In the genomic region with DNA sequence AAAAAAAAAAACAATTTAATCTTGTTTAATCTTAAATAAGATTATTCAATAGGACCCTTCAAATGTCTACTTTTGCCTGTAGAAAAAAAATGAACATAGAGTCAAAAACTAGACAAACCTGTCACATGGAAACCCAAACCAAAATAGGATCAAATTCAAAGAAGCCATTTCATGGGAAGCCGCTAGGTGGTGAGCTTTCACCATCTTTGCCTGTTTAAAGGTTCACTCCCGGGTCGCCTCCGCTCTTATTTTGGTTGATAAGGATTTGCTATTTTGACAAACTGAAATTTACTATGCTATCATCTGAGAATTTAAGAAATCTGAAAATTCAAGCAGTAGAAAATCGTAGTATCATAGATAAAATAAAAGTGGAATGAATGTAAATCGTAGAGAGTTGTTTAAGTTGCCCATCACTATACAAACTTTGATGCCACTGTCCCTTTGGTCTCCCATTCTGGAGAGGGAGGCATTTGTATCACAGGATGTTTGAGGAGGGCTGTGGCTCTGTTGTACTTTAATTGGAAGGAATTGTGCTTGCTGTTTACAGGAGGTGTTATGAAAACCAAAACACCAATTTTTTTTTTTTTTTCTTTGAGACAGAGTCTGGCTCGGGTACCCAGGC, we compare ENCODE assay signal across 8 cellular contexts. TPM values are rescaled to one million over a fixed set of nuclear protein-coding genes. Genes with fewer than 3 reads are reported as not detected.
DNase-seq lines count a peak whose midpoint lies in the region; ATAC-seq, FAIRE-seq and TF ChIP-seq lines count a peak whose summit lies in the region.

No MANE protein-coding gene starts in this region.

- no peaks in the 10 kb centered on the region for H3K79me2 ChIP-seq in GM12878 (ENCODE audit: control insufficient read depth, insufficient read depth, low read length)

- intact Hi-C loops in GM12878 (cut with micrococcal nuclease; ENCODE audit: unreplicated experiment): loop anchor here (2.0 to 5.0 kb wide), 2 partner anchors 364 to 661 kb away; no protein-coding TSS in a partner anchor

- H3K4me3 ChIP-seq in GM12878: no peak overlapping the region

- H2AFZ ChIP-seq in GM12878 (ENCODE audit: control insufficient read depth, low read depth, low read length): no peak overlapping the region

- peak; percentile 70 to 89 (median 83) for TF ChIP-seq CTCF in GM12878 (IDR thresholded peaks at IDR 0.05 in 2 of 3, conservative IDR thresholded peaks at IDR 0.05 in 1 of 3; ENCODE audit: control insufficient read depth in 2 of 3, extremely low read depth in 1 of 3, insufficient read depth in 1 of 3, low read depth in 3 of 3, low read length in 3 of 3)

- TF ChIP-seq POLR2A in GM12878 (IDR thresholded peaks at IDR 0.05; ENCODE audit: low read depth, low read length): no peak

- BruUV-seq in GM12878 (replicated peaks; lab: Mats Ljungman, UMichigan): no TSS peak

- H3K27me3 ChIP-seq in GM12878 (replicated peaks in 1 of 2; ENCODE audit: control insufficient read depth in 2 of 2, insufficient read depth in 2 of 2, low read length in 1 of 2): peaks cover 0 to 2% of the 10 kb centered on the region in 2 experiments; a peak in 1 of 4 replicates

- H3K4me2 ChIP-seq in GM12878 (ENCODE audit: control insufficient read depth, insufficient read depth): no peak overlapping the region

- peak; percentile 61 for ATAC-seq in GM18861 (IDR thresholded peaks at IDR 0.05; ENCODE audit: unreplicated experiment)
- peak; percentile 84 for ATAC-seq in GM12878

- CTCF ChIA-PET in GM12878 (lab: Yijun Ruan, JAX): interaction anchor here (0.6 to 4.9 kb wide), 10 partner anchors 24 to 688 kb away, joined by 3 to 32 read pairs (median 3); no protein-coding TSS in a partner anchor

- DNase-seq in CMK (ENCODE audit: low read depth) (peak; percentile 14), HK-2 (ENCODE audit: unreplicated experiment) (peak; percentile 49), NCI-H748 treated with DMSO at 0.1 percent for 48 hours (lab: John Stamatoyannopoulos, UW) (peak; percentile 92), GM12878 (ENCODE audit: low read depth, low spot score) (no peak), superior temporal gyrus (ENCODE audit: extremely low spot score) (peak; percentile 86), mesenteric fat pad (ENCODE audit: low spot score) (no peak)

- H3K27ac ChIP-seq in GM12878 (ENCODE audit: control insufficient read depth, insufficient read depth): no peak overlapping the region

- H3K9ac ChIP-seq in GM12878 (ENCODE audit: control insufficient read depth, insufficient read depth, low read length): no peak overlapping the region

- FAIRE-seq in GM12878 (lab: Jason Lieb, UNC) (peak; percentile 90), islet of Langerhans (lab: Jason Lieb, UNC) (peak; percentile 97)

- in situ Hi-C loops in GM12878 (cut with MboI): loop anchor here (5.0 to 25.0 kb wide), 3 partner anchors 294 to 659 kb away; no protein-coding TSS in a partner anchor

- TF ChIP-seq RAD21 in GM12878 (IDR thresholded peaks at IDR 0.05; ENCODE audit: insufficient read depth, low read depth, low read length): peak; percentile 97

- no peaks in the 10 kb centered on the region for H3K4me1 ChIP-seq in GM12878 (ENCODE audit: control insufficient read depth, insufficient read depth, low read length)

- no peak for TF ChIP-seq EP300 in GM12878 (IDR thresholded peaks at IDR 0.05; ENCODE audit: borderline replicate concordance in 1 of 2, control insufficient read depth in 1 of 2, low read depth in 2 of 2, low read length in 2 of 2)

- RAD21 ChIA-PET in GM12878 (lab: Charles Lee; ENCODE audit: unreplicated experiment): interaction anchor here (0.7 to 1.8 kb wide), 2 partner anchors 77 to 661 kb away, joined by 3 to 8 read pairs; no protein-coding TSS in a partner anchor

- WGBS in GM12878 (ENCODE audit: insufficient coverage, insufficient replicate concordance, low lambda C conversion rate, missing lambda C conversion rate): 10% methylated on average over 7 of the region's 7 CpGs

- POLR2A ChIA-PET in GM12878 (lab: Charles Lee): no interaction called here

- no peaks in the 10 kb centered on the region for H3K36me3 ChIP-seq in GM12878 (ENCODE audit: control insufficient read depth in 2 of 2, insufficient read depth in 2 of 2, low read length in 1 of 2)

- H4K20me1 ChIP-seq in GM12878 (ENCODE audit: control insufficient read depth, insufficient read depth): no peaks in the 10 kb centered on the region

- SMC1A ChIA-PET in GM12878 (lab: Charles Lee; ENCODE audit: uncharacterized antibody, unreplicated experiment): interaction anchor here (0.6 to 2.7 kb wide), 9 partner anchors 17 to 662 kb away, joined by 3 to 8 read pairs (median 5); no protein-coding TSS in a partner anchor

- H3K9me3 ChIP-seq in GM12878 (replicated peaks; ENCODE audit: control insufficient read depth, insufficient read depth, low read length): no peaks in the 10 kb centered on the region

TF ChIP-seq in GM12878, 131 proteins besides CTCF, POLR2A, EP300 and RAD21:
- TF ChIP-seq SMC3 (IDR thresholded peaks at IDR 0.05; ENCODE audit: borderline replicate concordance, low read length): peak; percentile 87
- TF ChIP-seq YY1 (IDR thresholded peaks at IDR 0.05; ENCODE audit: low read depth, low read length): 0 out of 2 replicates have a peak, but pooled peaks have one; percentile 50
- 0 out of 2 replicates have a peak, but pooled peaks have one; percentile 15 for TF ChIP-seq IRF4 (IDR thresholded peaks at IDR 0.05; ENCODE audit: low read depth, low read length)
- TF ChIP-seq, protein P1, sequence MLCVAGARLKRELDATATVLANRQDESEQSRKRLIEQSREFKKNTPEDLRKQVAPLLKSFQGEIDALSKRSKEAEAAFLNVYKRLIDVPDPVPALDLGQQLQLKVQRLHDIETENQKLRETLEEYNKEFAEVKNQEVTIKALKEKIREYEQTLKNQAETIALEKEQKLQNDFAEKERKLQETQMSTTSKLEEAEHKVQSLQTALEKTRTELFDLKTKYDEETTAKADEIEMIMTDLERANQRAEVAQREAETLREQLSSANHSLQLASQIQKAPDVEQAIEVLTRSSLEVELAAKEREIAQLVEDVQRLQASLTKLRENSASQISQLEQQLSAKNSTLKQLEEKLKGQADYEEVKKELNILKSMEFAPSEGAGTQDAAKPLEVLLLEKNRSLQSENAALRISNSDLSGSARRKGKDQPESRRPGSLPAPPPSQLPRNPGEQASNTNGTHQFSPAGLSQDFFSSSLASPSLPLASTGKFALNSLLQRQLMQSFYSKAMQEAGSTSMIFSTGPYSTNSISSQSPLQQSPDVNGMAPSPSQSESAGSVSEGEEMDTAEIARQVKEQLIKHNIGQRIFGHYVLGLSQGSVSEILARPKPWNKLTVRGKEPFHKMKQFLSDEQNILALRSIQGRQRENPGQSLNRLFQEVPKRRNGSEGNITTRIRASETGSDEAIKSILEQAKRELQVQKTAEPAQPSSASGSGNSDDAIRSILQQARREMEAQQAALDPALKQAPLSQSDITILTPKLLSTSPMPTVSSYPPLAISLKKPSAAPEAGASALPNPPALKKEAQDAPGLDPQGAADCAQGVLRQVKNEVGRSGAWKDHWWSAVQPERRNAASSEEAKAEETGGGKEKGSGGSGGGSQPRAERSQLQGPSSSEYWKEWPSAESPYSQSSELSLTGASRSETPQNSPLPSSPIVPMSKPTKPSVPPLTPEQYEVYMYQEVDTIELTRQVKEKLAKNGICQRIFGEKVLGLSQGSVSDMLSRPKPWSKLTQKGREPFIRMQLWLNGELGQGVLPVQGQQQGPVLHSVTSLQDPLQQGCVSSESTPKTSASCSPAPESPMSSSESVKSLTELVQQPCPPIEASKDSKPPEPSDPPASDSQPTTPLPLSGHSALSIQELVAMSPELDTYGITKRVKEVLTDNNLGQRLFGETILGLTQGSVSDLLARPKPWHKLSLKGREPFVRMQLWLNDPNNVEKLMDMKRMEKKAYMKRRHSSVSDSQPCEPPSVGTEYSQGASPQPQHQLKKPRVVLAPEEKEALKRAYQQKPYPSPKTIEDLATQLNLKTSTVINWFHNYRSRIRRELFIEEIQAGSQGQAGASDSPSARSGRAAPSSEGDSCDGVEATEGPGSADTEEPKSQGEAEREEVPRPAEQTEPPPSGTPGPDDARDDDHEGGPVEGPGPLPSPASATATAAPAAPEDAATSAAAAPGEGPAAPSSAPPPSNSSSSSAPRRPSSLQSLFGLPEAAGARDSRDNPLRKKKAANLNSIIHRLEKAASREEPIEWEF (IDR thresholded peaks at IDR 0.05; ENCODE audit: insufficient replicate concordance, low read depth, low read length): no peak
- TF ChIP-seq, protein P2, sequence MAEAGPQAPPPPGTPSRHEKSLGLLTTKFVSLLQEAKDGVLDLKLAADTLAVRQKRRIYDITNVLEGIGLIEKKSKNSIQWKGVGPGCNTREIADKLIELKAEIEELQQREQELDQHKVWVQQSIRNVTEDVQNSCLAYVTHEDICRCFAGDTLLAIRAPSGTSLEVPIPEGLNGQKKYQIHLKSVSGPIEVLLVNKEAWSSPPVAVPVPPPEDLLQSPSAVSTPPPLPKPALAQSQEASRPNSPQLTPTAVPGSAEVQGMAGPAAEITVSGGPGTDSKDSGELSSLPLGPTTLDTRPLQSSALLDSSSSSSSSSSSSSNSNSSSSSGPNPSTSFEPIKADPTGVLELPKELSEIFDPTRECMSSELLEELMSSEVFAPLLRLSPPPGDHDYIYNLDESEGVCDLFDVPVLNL (IDR thresholded peaks at IDR 0.05; ENCODE audit: low read depth, low read length): no peak
- no peak for TF ChIP-seq TCF7 (IDR thresholded peaks at IDR 0.05; ENCODE audit: borderline replicate concordance)
- TF ChIP-seq POU2F2 (IDR thresholded peaks at IDR 0.05; ENCODE audit: borderline replicate concordance, low read depth, low read length): 0 out of 3 replicates have a peak, but pooled peaks have one; percentile 15

RNA-seq across cellular contexts. Expression of a gene that starts 43.5 kb away (rescaled TPM):
- 0.02 and 0.27 TPM in 2 replicates for total RNA-seq in GM12878 (2013; cell fraction: nucleolus; rRNA removed)
- total RNA-seq in GM12878 (2014; rRNA removed): not detected in 2 replicates
- 0.05 TPM in 1 of 2 replicates, not detected in the other for total RNA-seq in GM12878 (2014; rRNA removed; fragmentation: Illumina TruSeq; extraction: Trizol)
- under 0.01 TPM in 1 of 2 replicates, not detected in the other for total RNA-seq in GM12878 (2021)
- not detected for polyA plus RNA-seq in GM12878 (2011; ENCODE audit: low read depth)
- 0.30 and 0.39 TPM in 2 replicates for polyA plus RNA-seq in GM12878 (2011; rRNA removed)
- 0.17 and 0.18 TPM in 2 replicates for polyA plus RNA-seq in GM12878 (2011; cell fraction: cytosol; rRNA removed)
- 0.10 and 0.34 TPM in 2 replicates for polyA plus RNA-seq in GM12878 (2011; cell fraction: nucleus; rRNA removed)
- not detected in 2 replicates for polyA plus RNA-seq in GM12878 (2012)
- polyA plus RNA-seq in GM12878 (2014; fragmentation: Illumina TruSeq; extraction: Trizol): 0.07 and 0.16 TPM in 2 replicates
- polyA plus RNA-seq in GM12878 (2014; fragmentation: Nextera tagmentation; extraction: Ambion mirVana): not detected
- polyA plus RNA-seq in GM12878 (2014; rRNA removed): not detected in 2 replicates
- polyA plus RNA-seq in GM12878 (2016; fragmentation: Nextera tagmentation; extraction: Ambion mirVana): not detected
- polyA minus RNA-seq in GM12878 (2011; rRNA and poly(A)+ RNA removed): 0.31 and 0.37 TPM in 2 replicates
- polyA minus RNA-seq in GM12878 (2011; cell fraction: cytosol; rRNA and poly(A)+ RNA removed): 0.13 TPM in 1 of 2 replicates, not detected in the other
- 0.24 and 0.38 TPM in 2 replicates for polyA minus RNA-seq in GM12878 (2011; cell fraction: nucleus; rRNA and poly(A)+ RNA removed)
- total RNA-seq in mesenteric fat pad: 0.35 TPM

Comparison
In these comparisons a context has a peak if more than half of its experiments do, and no peak if none do; other contexts are left out.
1. DNase-seq: peak in CMK (single experiment), HK-2 (single experiment), NCI-H748 treated with DMSO at 0.1 percent for 48 hours (single experiment) and superior temporal gyrus (single experiment); none in GM12878 (single experiment) and mesenteric fat pad (single experiment).